In the genomic region with DNA sequence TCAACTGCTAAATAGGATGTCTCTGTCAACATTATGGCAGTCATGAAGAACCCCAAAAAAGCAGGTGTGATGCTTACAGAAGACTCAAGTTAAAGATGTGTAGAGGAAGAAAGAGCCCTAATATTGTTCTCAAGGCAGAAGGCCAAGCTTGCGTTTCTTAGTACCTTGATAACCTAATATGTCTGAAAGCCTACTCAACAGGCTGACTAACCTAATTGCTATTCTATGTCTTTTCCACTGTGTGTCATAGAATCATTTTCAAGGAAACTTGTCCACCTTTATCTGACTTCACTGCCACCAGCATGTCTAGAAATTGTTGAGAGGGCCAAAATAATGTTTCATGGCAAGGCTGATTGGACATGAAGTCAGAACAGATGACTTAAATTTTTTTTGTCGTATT, we compare ENCODE assay signal across 29 cellular contexts.
DNase-seq lines count a peak whose midpoint lies in the region; ATAC-seq and TF ChIP-seq lines count a peak whose summit lies in the region.
"Had no signal": no experiment of that assay in that cellular context is flagged by ENCODE, and none has a peak within 500 bp of the region (broad histone marks: within the 10 kb centered on the region; RNA-seq: fewer than 3 reads in every experiment).

No MANE protein-coding gene starts in this region.

- H3K27ac Mint-ChIP-seq in MCF 10A (ENCODE audit: low read depth, unreplicated experiment): peak overlapping the region; percentile 54
- H3K27ac Mint-ChIP-seq in activated T-helper 17 cell treated with anti-CD3 and anti-CD28 coated beads, Interleukin-2, amount 50 U/mL, for 72 hours: no peak overlapping the region
- H3K27ac Mint-ChIP-seq: B cell; CD8-positive, alpha-beta memory T cell; HFFc6; IgD-negative memory B cell had no signal

- no peaks in the 10 kb centered on the region for H3K9me3 ChIP-seq in breast epithelium
- H3K9me3 ChIP-seq in smooth muscle cell (replicated peaks; ENCODE audit: low read depth): no peaks in the 10 kb centered on the region
- no peaks in the 10 kb centered on the region for H3K9me3 ChIP-seq in gastrocnemius medialis
- H3K9me3 ChIP-seq: HAP-1 had no signal

- H3K4me3 Mint-ChIP-seq in MCF 10A (ENCODE audit: unreplicated experiment): no peak overlapping the region
- no peak overlapping the region for H3K4me3 Mint-ChIP-seq in activated T-helper 17 cell treated with anti-CD3 and anti-CD28 coated beads, Interleukin-2, amount 50 U/mL, for 72 hours
- H3K4me3 Mint-ChIP-seq: B cell; CD8-positive, alpha-beta memory T cell; HFFc6; IgD-negative memory B cell had no signal

- 70% methylated on average over 2 of the region's 2 CpGs for WGBS in smooth muscle cell (ENCODE audit: low lambda C conversion rate)

- DNase-seq in MCF 10A (ENCODE audit: unreplicated experiment) (no peak), breast epithelium (ENCODE audit: low spot score in 2 of 2) (no peak), epithelial cell of esophagus (ENCODE audit: low read depth) (peak; percentile 46), smooth muscle cell (lab: John Stamatoyannopoulos, UW; ENCODE audit: unreplicated experiment) (no peak), gastrocnemius medialis (no peak), NCI-H1417 treated with DMSO at 0.1 percent for 48 hours (lab: John Stamatoyannopoulos, UW) (no peak)
- DNase-seq: CD8-positive, alpha-beta memory T cell; DMS 273 treated with DMSO at 0.1 percent for 48 hours; DMS79; GOT3; HFFc6; NCI-H1092; NCI-H1436 treated with DMSO at 0.1 percent for 48 hours; NCI-H187 treated with DMSO at 0.1 percent for 48 hours; NCI-H2171 treated with DMSO at 0.1 percent for 48 hours; NCI-H446 treated with DMSO at 0.1 percent for 48 hours; NCI-H526; NCI-H82; NK-92 treated with Interleukin-12 subunit alpha and Interleukin-12 subunit beta, amount 100 ng/mL, for 24 hours; SHP77 treated with DMSO at 0.1 percent for 48 hours had no signal

- no peaks in the 10 kb centered on the region for H3K79me2 ChIP-seq in smooth muscle cell (ENCODE audit: low read depth)

- H3F3A ChIP-seq in smooth muscle cell (ENCODE audit: low read depth): no peaks in the 10 kb centered on the region

- H4K20me1 ChIP-seq in smooth muscle cell (ENCODE audit: low read depth): no peaks in the 10 kb centered on the region

- H3K27me3 ChIP-seq in breast epithelium: no peaks in the 10 kb centered on the region
- no peaks in the 10 kb centered on the region for H3K27me3 ChIP-seq in smooth muscle cell (ENCODE audit: low read depth)
- no peaks in the 10 kb centered on the region for H3K27me3 ChIP-seq in gastrocnemius medialis

- H3K9ac ChIP-seq in smooth muscle cell (ENCODE audit: low read depth): peak overlapping the region; percentile 32
- H3K9ac ChIP-seq: KMS-11 had no signal

- H3K36me3 Mint-ChIP-seq in MCF 10A (ENCODE audit: insufficient read depth, unreplicated experiment): peaks cover 4% of the 10 kb centered on the region
- no peaks in the 10 kb centered on the region for H3K36me3 Mint-ChIP-seq in activated T-helper 17 cell treated with anti-CD3 and anti-CD28 coated beads, Interleukin-2, amount 50 U/mL, for 72 hours (ENCODE audit: low read depth)
- H3K36me3 Mint-ChIP-seq: CD8-positive, alpha-beta memory T cell; IgD-negative memory B cell had no signal

- no peak overlapping the region for H3K4me3 ChIP-seq in breast epithelium
- no peak overlapping the region for H3K4me3 ChIP-seq in epithelial cell of esophagus (ENCODE audit: low read length)
- H3K4me3 ChIP-seq in smooth muscle cell: no peak overlapping the region
- H3K4me3 ChIP-seq in gastrocnemius medialis: no peak overlapping the region
- H3K4me3 ChIP-seq: HAP-1 had no signal

- H2AFZ ChIP-seq in smooth muscle cell (ENCODE audit: low read depth): no peak overlapping the region

- H3K4me1 ChIP-seq in breast epithelium: no peaks in the 10 kb centered on the region
- H3K4me1 ChIP-seq in smooth muscle cell (ENCODE audit: low read depth): no peaks in the 10 kb centered on the region
- no peaks in the 10 kb centered on the region for H3K4me1 ChIP-seq in gastrocnemius medialis

- POLR2A ChIA-PET in MCF 10A (lab: Yijun Ruan, JAX): interaction anchor here (0.7 to 1.2 kb wide), 2 partner anchors 54 to 250 kb away, joined by 3 to 4 read pairs; no protein-coding TSS in a partner anchor

- H3K36me3 ChIP-seq in breast epithelium (no peaks in the 10 kb centered on the region), smooth muscle cell (ENCODE audit: low read depth) (no peaks in the 10 kb centered on the region), gastrocnemius medialis (no peaks in the 10 kb centered on the region)
- H3K36me3 ChIP-seq: HAP-1 had no signal

- H3K27me3 Mint-ChIP-seq in MCF 10A (ENCODE audit: insufficient read depth, unreplicated experiment): no peaks in the 10 kb centered on the region
- no peaks in the 10 kb centered on the region for H3K27me3 Mint-ChIP-seq in activated T-helper 17 cell treated with anti-CD3 and anti-CD28 coated beads, Interleukin-2, amount 50 U/mL, for 72 hours
- H3K27me3 Mint-ChIP-seq: B cell; CD8-positive, alpha-beta memory T cell; IgD-negative memory B cell had no signal

- TF ChIP-seq CTCF in MCF 10A (IDR thresholded peaks at IDR 0.05; ENCODE audit: unreplicated experiment) (no peak), breast epithelium (IDR thresholded peaks at IDR 0.05) (no peak), epithelial cell of esophagus (IDR thresholded peaks at IDR 0.05; ENCODE audit: insufficient read depth, low read depth, low read length, missing control alignments) (no peak), smooth muscle cell (IDR thresholded peaks at IDR 0.05; ENCODE audit: borderline replicate concordance, insufficient read depth, poor library complexity, severe bottlenecking) (no peak), gastrocnemius medialis (IDR thresholded peaks at IDR 0.05 in 4 of 5, conservative IDR thresholded peaks at IDR 0.05 in 1 of 5) (no peak)

- peak; percentile 23 for ATAC-seq in activated T-helper 17 cell treated with anti-CD3 and anti-CD28 coated beads, Interleukin-2, amount 50 U/mL, for 72 hours (replicated peaks)
- ATAC-seq in GM21786 (IDR thresholded peaks at IDR 0.05; ENCODE audit: unreplicated experiment): no peak
- no peak for ATAC-seq in gastrocnemius medialis

- no TSS peak for BruUV-seq in MCF 10A (replicated peaks; lab: Mats Ljungman, UMichigan)

- no peak overlapping the region for H3K27ac ChIP-seq in breast epithelium
- H3K27ac ChIP-seq in smooth muscle cell (ENCODE audit: low read depth): peak overlapping the region; percentile 97
- no peak overlapping the region for H3K27ac ChIP-seq in gastrocnemius medialis
- H3K27ac ChIP-seq: 22Rv1, C4-2B, KMS-11, RWPE1 had no signal

- TF ChIP-seq POLR2A in breast epithelium (IDR thresholded peaks at IDR 0.05): no peak
- TF ChIP-seq POLR2A in gastrocnemius medialis (IDR thresholded peaks at IDR 0.05): no peak

- CTCF ChIA-PET in MCF 10A (lab: Yijun Ruan, JAX): no interaction called here

- intact Hi-C loops in MCF 10A (cut with micrococcal nuclease): loop anchor here (10.0 kb wide), 1 partner anchor 388 kb away; no protein-coding TSS in a partner anchor
- intact Hi-C loops in breast epithelium (cut with DNase I; ENCODE audit: low total_unique reads): no loop called here
- intact Hi-C loops in gastrocnemius medialis (cut with DNase I; ENCODE audit: low total_unique reads): no loop called here

- H3K4me2 ChIP-seq in smooth muscle cell: no peak overlapping the region
- H3K4me2 ChIP-seq: KMS-11 had no signal

- no peaks in the 10 kb centered on the region for H3K9me3 Mint-ChIP-seq in MCF 10A (ENCODE audit: unreplicated experiment)
- H3K9me3 Mint-ChIP-seq in activated T-helper 17 cell treated with anti-CD3 and anti-CD28 coated beads, Interleukin-2, amount 50 U/mL, for 72 hours: no peaks in the 10 kb centered on the region
- H3K9me3 Mint-ChIP-seq: CD8-positive, alpha-beta memory T cell; HFFc6; IgD-negative memory B cell had no signal

- H3K4me1 Mint-ChIP-seq in MCF 10A (ENCODE audit: insufficient read depth, unreplicated experiment): peaks cover 17% of the 10 kb centered on the region
- peaks cover 1% of the 10 kb centered on the region for H3K4me1 Mint-ChIP-seq in activated T-helper 17 cell treated with anti-CD3 and anti-CD28 coated beads, Interleukin-2, amount 50 U/mL, for 72 hours
- H3K4me1 Mint-ChIP-seq: CD8-positive, alpha-beta memory T cell had no signal

- in situ Hi-C loops in gastrocnemius medialis (cut with MboI; ENCODE audit: low sequenced_read_pairs in 4 of 4): no loop called here
